ENCODE assay signal across 11 cellular contexts in genomic region chr12:97306121-97306520, GRCh38.
DNase-seq lines count a peak whose midpoint lies in the region; ATAC-seq and TF ChIP-seq lines count a peak whose summit lies in the region.
"Had no signal": no experiment of that assay in that cellular context is flagged by ENCODE, and none has a peak within 500 bp of the region (broad histone marks: within the 10 kb centered on the region; RNA-seq: fewer than 3 reads in every experiment).

No MANE protein-coding gene starts in this region.

- H3K27ac ChIP-seq in A673 (ENCODE audit: low read depth, low read length, poor library complexity, severe bottlenecking) = no peak overlapping the region
- no peak overlapping the region for H3K27ac ChIP-seq in trophoblast cell (ENCODE audit: low read depth, low read length)
- H3K27ac ChIP-seq: adrenal gland, gastroesophageal sphincter, ovary had no signal

- H3K4me3 ChIP-seq in A673 (ENCODE audit: low read depth, low read length, poor library complexity, severe bottlenecking) = no peak overlapping the region
- H3K4me3 ChIP-seq in trophoblast cell (ENCODE audit: low read depth, low read length) = no peak overlapping the region
- H3K4me3 ChIP-seq: adrenal gland, gastroesophageal sphincter, ovary had no signal

- intact Hi-C loops in A673 (cut with micrococcal nuclease; ENCODE audit: unreplicated experiment) = loop anchor here (5.0 kb wide), 1 partner anchor 154 kb away; no protein-coding TSS in a partner anchor

- H3K4me3 Mint-ChIP-seq in activated naive CD8-positive, alpha-beta T cell treated with anti-CD3 and anti-CD28 coated beads, Interleukin-2, amount 50 U/mL, for 24 hours = no peak overlapping the region

- H4K8ac ChIP-seq in trophoblast cell (ENCODE audit: low read depth, low read length) = no peak overlapping the region

- no peaks in the 10 kb centered on the region for H3K4me1 Mint-ChIP-seq in activated naive CD8-positive, alpha-beta T cell treated with anti-CD3 and anti-CD28 coated beads, Interleukin-2, amount 50 U/mL, for 24 hours

- H3K27me3 ChIP-seq in A673 (replicated peaks; ENCODE audit: insufficient read depth, low read depth, low read length, poor library complexity) (peaks cover 30% of the 10 kb centered on the region), trophoblast cell (ENCODE audit: insufficient read depth, low read length) (no peaks in the 10 kb centered on the region)
- H3K27me3 ChIP-seq: adrenal gland, gastroesophageal sphincter, ovary had no signal

- no peak overlapping the region for H3K27ac Mint-ChIP-seq in activated naive CD8-positive, alpha-beta T cell treated with anti-CD3 and anti-CD28 coated beads, Interleukin-2, amount 50 U/mL, for 24 hours

- no peak overlapping the region for H3K4me2 ChIP-seq in trophoblast cell (ENCODE audit: low read length)

- H3K36me3 ChIP-seq in A673 (ENCODE audit: insufficient read depth, low read length, poor library complexity, severe bottlenecking) (no peaks in the 10 kb centered on the region), trophoblast cell (ENCODE audit: control insufficient read depth in 1 of 2, insufficient read depth in 2 of 2, low read length in 2 of 2) (no peaks in the 10 kb centered on the region)
- H3K36me3 ChIP-seq: adrenal gland, gastroesophageal sphincter, ovary had no signal

- H3K79me2 ChIP-seq in trophoblast cell (ENCODE audit: control insufficient read depth, insufficient read depth, low read length, poor library complexity) = no peaks in the 10 kb centered on the region

- H3K18ac ChIP-seq in trophoblast cell (ENCODE audit: low read length) = no peak overlapping the region

- peak; percentile 97 for ATAC-seq in GM18517 (IDR thresholded peaks at IDR 0.05; ENCODE audit: unreplicated experiment)
- peak; percentile 99 for ATAC-seq in GM21447 (IDR thresholded peaks at IDR 0.05; ENCODE audit: unreplicated experiment)
- peak; percentile 99 for ATAC-seq in HG03342 (IDR thresholded peaks at IDR 0.05; ENCODE audit: unreplicated experiment)
- ATAC-seq in activated naive CD8-positive, alpha-beta T cell treated with anti-CD3 and anti-CD28 coated beads, Interleukin-2, amount 50 U/mL, for 24 hours = no peak
- ATAC-seq: gastroesophageal sphincter had no signal

- H2AFZ ChIP-seq in trophoblast cell (ENCODE audit: insufficient read depth, low read length, poor library complexity) = no peak overlapping the region

- H2AK5ac ChIP-seq in trophoblast cell (ENCODE audit: low read length) = no peak overlapping the region

- H3K4ac ChIP-seq in trophoblast cell (ENCODE audit: low read depth, low read length) = no peak overlapping the region

- H3K4me1 ChIP-seq in A673 (ENCODE audit: insufficient read depth, low read length, poor library complexity, severe bottlenecking) (no peaks in the 10 kb centered on the region), trophoblast cell (ENCODE audit: control insufficient read depth in 1 of 2, insufficient read depth in 2 of 2, low read length in 2 of 2) (no peaks in the 10 kb centered on the region)
- H3K4me1 ChIP-seq: adrenal gland, gastroesophageal sphincter had no signal

- no peak overlapping the region for H4K91ac ChIP-seq in trophoblast cell (ENCODE audit: low read depth, low read length)

- no peaks in the 10 kb centered on the region for H3K79me1 ChIP-seq in trophoblast cell (ENCODE audit: low read length)

- POLR2A ChIA-PET in A673 (lab: Charles Lee; ENCODE audit: low non-redundant PET) = no interaction called here

- H3K9me3 Mint-ChIP-seq in activated naive CD8-positive, alpha-beta T cell treated with anti-CD3 and anti-CD28 coated beads, Interleukin-2, amount 50 U/mL, for 24 hours = no peaks in the 10 kb centered on the region

- BruUV-seq in A673 (replicated peaks; lab: Mats Ljungman, UMichigan) = no TSS peak

- H3K9ac ChIP-seq in trophoblast cell (ENCODE audit: low read length) = no peak overlapping the region

- peaks cover 13% of the 10 kb centered on the region for H3K27me3 Mint-ChIP-seq in activated naive CD8-positive, alpha-beta T cell treated with anti-CD3 and anti-CD28 coated beads, Interleukin-2, amount 50 U/mL, for 24 hours

- DNase-seq in dermis microvascular lymphatic vessel endothelial cell (ENCODE audit: low read depth in 2 of 2) (peak; percentile 13 to 22), A673 (ENCODE audit: low spot score) (no peak), middle frontal gyrus (ENCODE audit: extremely low spot score, low spot score) (no peak), trophoblast cell (no peak)
- no peak for DNase-seq in activated naive CD8-positive, alpha-beta T cell treated with anti-CD3 and anti-CD28 coated beads, Interleukin-2, amount 50 U/mL, for 24 hours
- DNase-seq: ovary had no signal

- H2BK12ac ChIP-seq in trophoblast cell (ENCODE audit: low read length) = no peak overlapping the region

- no peak overlapping the region for H3K14ac ChIP-seq in trophoblast cell (ENCODE audit: low read length)

- WGBS in trophoblast cell (ENCODE audit: extremely low coverage, insufficient coverage, insufficient read length) = no CpG with 5 or more reads among the region's 3 CpGs

- no peak overlapping the region for H2BK5ac ChIP-seq in trophoblast cell (ENCODE audit: low read depth, low read length, poor library complexity)

- no peak for TF ChIP-seq CTCF in A673 (conservative IDR thresholded peaks at IDR 0.05; ENCODE audit: low read depth, low read length)

- no peak overlapping the region for H4K12ac ChIP-seq in trophoblast cell (ENCODE audit: low read depth, low read length)

- no peak overlapping the region for H2BK120ac ChIP-seq in trophoblast cell (ENCODE audit: insufficient read depth, low read length, poor library complexity)

- H3K9me3 ChIP-seq in A673 (ENCODE audit: low read depth, low read length, poor library complexity, severe bottlenecking) (no peaks in the 10 kb centered on the region), trophoblast cell (ENCODE audit: insufficient read depth, low read depth, low read length) (no peaks in the 10 kb centered on the region)
- H3K9me3 ChIP-seq: adrenal gland, gastroesophageal sphincter, ovary had no signal

- H3K23ac ChIP-seq in trophoblast cell (ENCODE audit: low read length) = no peak overlapping the region

- CTCF ChIA-PET in A673 (lab: Charles Lee) = no interaction called here

- no peaks in the 10 kb centered on the region for H3K36me3 Mint-ChIP-seq in activated naive CD8-positive, alpha-beta T cell treated with anti-CD3 and anti-CD28 coated beads, Interleukin-2, amount 50 U/mL, for 24 hours (ENCODE audit: low read depth)

Comparison
In these comparisons a context has a peak if more than half of its experiments do, and no peak if none do; other contexts are left out.
1. DNase-seq: peak in dermis microvascular lymphatic vessel endothelial cell (2 of 2); none in A673 (single experiment), activated naive CD8-positive, alpha-beta T cell treated with anti-CD3 and anti-CD28 coated beads, Interleukin-2, amount 50 U/mL, for 24 hours (single experiment), middle frontal gyrus (single experiment) and trophoblast cell (0 of 2).